In the genomic region with DNA sequence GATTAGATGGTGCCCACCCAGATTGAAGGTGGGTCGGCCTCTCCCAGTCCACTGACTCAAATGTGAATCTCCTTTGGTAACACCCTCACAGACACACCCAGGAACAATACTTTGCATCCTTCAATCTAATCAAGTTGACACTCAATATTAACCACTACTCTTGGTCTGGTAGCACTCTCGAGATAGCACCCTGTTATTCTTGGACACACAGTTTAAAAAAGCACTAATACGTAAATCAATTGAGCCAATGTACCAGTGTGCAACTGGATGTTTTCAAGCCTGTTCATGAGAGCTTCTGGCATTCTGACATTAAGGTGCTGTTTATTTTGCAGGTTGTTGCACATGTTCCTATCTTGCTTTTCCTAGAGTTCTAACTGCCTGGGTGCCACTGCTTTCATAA, we compare ENCODE assay signal across 7 cellular contexts.
"Had no signal": no experiment of that assay in that cellular context is flagged by ENCODE, and none has a peak within 500 bp of the region (broad histone marks: within the 10 kb centered on the region; RNA-seq: fewer than 3 reads in every experiment).

No MANE protein-coding gene starts in this region.

- H3K4me2 ChIP-seq: KMS-11 had no signal

- H3K27ac ChIP-seq: HL-60, KMS-11 had no signal

- H3K9ac ChIP-seq: KMS-11 had no signal

- H3K27me3 Mint-ChIP-seq: IgD-negative memory B cell had no signal

- H3K4me3 ChIP-seq: K562 had no signal

- DNase-seq: KBM-7, KG1 had no signal

- ATAC-seq: HepG2, K562 had no signal
